ENCODE assay signal across 1 cellular context in the genomic region with DNA sequence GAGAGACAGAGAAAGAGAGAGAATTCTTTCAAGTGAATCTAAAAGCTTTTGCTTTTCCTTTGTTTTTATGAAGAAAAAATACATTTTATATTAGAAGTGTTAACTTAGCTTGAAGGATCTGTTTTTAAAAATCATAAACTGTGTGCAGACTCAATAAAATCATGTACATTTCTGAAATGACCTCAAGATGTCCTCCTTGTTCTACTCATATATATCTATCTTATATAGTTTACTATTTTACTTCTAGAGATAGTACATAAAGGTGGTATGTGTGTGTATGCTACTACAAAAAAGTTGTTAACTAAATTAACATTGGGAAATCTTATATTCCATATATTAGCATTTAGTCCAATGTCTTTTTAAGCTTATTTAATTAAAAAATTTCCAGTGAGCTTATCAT.
TF ChIP-seq lines count a peak whose summit lies in the region.

No MANE protein-coding gene starts in this region.

TF ChIP-seq in Ishikawa, 13 proteins besides CTCF, POLR2A, EP300 and RAD21 (continued from another document):
- TF ChIP-seq YY1 (IDR thresholded peaks at IDR 0.05; ENCODE audit: low read depth): no peak
TF ChIP-seq in Ishikawa: peak in this region for 0.
